ENCODE assay signal across 12 cellular contexts in genomic region chr12:2358986-2359658, GRCh38.
A peak's percentile ranks its signal among the peaks of the same experiment; 100 is the strongest.
DNase-seq lines count a peak whose midpoint lies in the region; ATAC-seq and TF ChIP-seq lines count a peak whose summit lies in the region.
"Had no signal": no experiment of that assay in that cellular context is flagged by ENCODE, and none has a peak within 500 bp of the region (broad histone marks: within the 10 kb centered on the region; RNA-seq: fewer than 3 reads in every experiment).

No MANE protein-coding gene starts in this region.

- WGBS in upper lobe of left lung, 2 donors: 42 to 55% methylated on average over 8 of the region's 8 CpGs

- H3K4me2 ChIP-seq in OCI-LY7 (ENCODE audit: low read length): no peak overlapping the region

- no TSS peak for BruUV-seq in OCI-LY7 (replicated peaks; lab: Mats Ljungman, UMichigan)

- POLR2A ChIA-PET in OCI-LY7 (lab: Charles Lee): no interaction called here
- POLR2A ChIA-PET in naive thymus-derived CD8-positive, alpha-beta T cell (lab: Charles Lee): no interaction called here

- no peaks in the 10 kb centered on the region for H3K9me3 Mint-ChIP-seq in activated naive CD4-positive, alpha-beta T cell treated with anti-CD3 and anti-CD28 coated beads for 36 hours
- no peaks in the 10 kb centered on the region for H3K9me3 Mint-ChIP-seq in activated naive CD8-positive, alpha-beta T cell treated with anti-CD3 and anti-CD28 coated beads for 36 hours
- H3K9me3 Mint-ChIP-seq in naive thymus-derived CD8-positive, alpha-beta T cell: no peaks in the 10 kb centered on the region
- H3K9me3 Mint-ChIP-seq: activated B cell treated with CpG ODN at 0.5 μM for 24 hours had no signal

- CTCF ChIA-PET in activated naive CD4-positive, alpha-beta T cell treated with anti-CD3 and anti-CD28 coated beads for 36 hours (lab: Charles Lee): no interaction called here
- CTCF ChIA-PET in OCI-LY7 (lab: Charles Lee; ENCODE audit: unreplicated experiment): no interaction called here

- peaks cover 7% of the 10 kb centered on the region for H3K27me3 Mint-ChIP-seq in activated naive CD4-positive, alpha-beta T cell treated with anti-CD3 and anti-CD28 coated beads for 36 hours (ENCODE audit: low read depth)
- peaks cover 12% of the 10 kb centered on the region for H3K27me3 Mint-ChIP-seq in activated naive CD8-positive, alpha-beta T cell treated with anti-CD3 and anti-CD28 coated beads for 36 hours
- H3K27me3 Mint-ChIP-seq in naive thymus-derived CD8-positive, alpha-beta T cell: peaks cover 0 to 17% (median 0%) of the 10 kb centered on the region in 5 donors

- H3K27ac Mint-ChIP-seq in activated naive CD4-positive, alpha-beta T cell treated with anti-CD3 and anti-CD28 coated beads for 36 hours: no peak overlapping the region
- H3K27ac Mint-ChIP-seq in activated naive CD8-positive, alpha-beta T cell treated with anti-CD3 and anti-CD28 coated beads for 36 hours: peak overlapping the region; percentile 34
- peak overlapping the region in 3 of 10 donors; percentile 48 to 74 (median 49) for H3K27ac Mint-ChIP-seq in naive thymus-derived CD8-positive, alpha-beta T cell
- H3K27ac Mint-ChIP-seq: activated B cell treated with CpG ODN at 0.5 μM for 24 hours had no signal

- no peaks in the 10 kb centered on the region for H4K20me1 ChIP-seq in OCI-LY7 (ENCODE audit: insufficient read depth, low read length)

- H3K36me3 Mint-ChIP-seq in activated naive CD4-positive, alpha-beta T cell treated with anti-CD3 and anti-CD28 coated beads for 36 hours (ENCODE audit: low read depth): no peaks in the 10 kb centered on the region
- no peaks in the 10 kb centered on the region for H3K36me3 Mint-ChIP-seq in activated naive CD8-positive, alpha-beta T cell treated with anti-CD3 and anti-CD28 coated beads for 36 hours
- no peaks in the 10 kb centered on the region for H3K36me3 Mint-ChIP-seq in naive thymus-derived CD8-positive, alpha-beta T cell

- ATAC-seq in upper lobe of left lung (ENCODE audit: low FRiP score in 2 of 2) (peak in 1 of 2 donors; percentile 64), HG03039 (IDR thresholded peaks at IDR 0.05; ENCODE audit: unreplicated experiment) (no peak)
- ATAC-seq in naive thymus-derived CD8-positive, alpha-beta T cell: no peak

- intact Hi-C loops in activated naive CD4-positive, alpha-beta T cell treated with anti-CD3 and anti-CD28 coated beads for 36 hours (cut with micrococcal nuclease): loop anchor here (1.0 kb wide), 1 partner anchor 224 kb away; no protein-coding TSS in a partner anchor
- intact Hi-C loops in OCI-LY7 (cut with micrococcal nuclease; ENCODE audit: unreplicated experiment): no loop called here

- H3K9me2 ChIP-seq in OCI-LY7 (ENCODE audit: insufficient read depth, low read length): no peaks in the 10 kb centered on the region

- no peak for TF ChIP-seq POLR2A in upper lobe of left lung (IDR thresholded peaks at IDR 0.05)

- H3K4me1 Mint-ChIP-seq in activated naive CD4-positive, alpha-beta T cell treated with anti-CD3 and anti-CD28 coated beads for 36 hours (ENCODE audit: low read depth): peaks cover 24% of the 10 kb centered on the region
- peaks cover 27% of the 10 kb centered on the region for H3K4me1 Mint-ChIP-seq in activated naive CD8-positive, alpha-beta T cell treated with anti-CD3 and anti-CD28 coated beads for 36 hours
- peaks cover 9 to 48% (median 26%) of the 10 kb centered on the region in 4 donors for H3K4me1 Mint-ChIP-seq in naive thymus-derived CD8-positive, alpha-beta T cell

- no peaks in the 10 kb centered on the region for H3K79me2 ChIP-seq in OCI-LY7 (ENCODE audit: insufficient read depth, low read depth, low read length)

- H3K9me3 ChIP-seq in upper lobe of left lung: no peaks in the 10 kb centered on the region
- H3K9me3 ChIP-seq in OCI-LY7 (ENCODE audit: low read length): no peaks in the 10 kb centered on the region

- H3K4me3 ChIP-seq in upper lobe of left lung (no peak overlapping the region), OCI-LY7 (ENCODE audit: low read depth, low read length, poor library complexity, severe bottlenecking) (no peak overlapping the region)

- H2AFZ ChIP-seq in OCI-LY7 (ENCODE audit: low read length): no peak overlapping the region

- no peak for TF ChIP-seq EP300 in upper lobe of left lung (IDR thresholded peaks at IDR 0.05)

- H3K36me3 ChIP-seq in upper lobe of left lung (no peaks in the 10 kb centered on the region), OCI-LY7 (ENCODE audit: insufficient read depth, low read length) (no peaks in the 10 kb centered on the region)
- H3K36me3 ChIP-seq: brain microvascular endothelial cell had no signal

- H3K4me1 ChIP-seq in upper lobe of left lung (peaks cover 7 to 17% (median 12%) of the 10 kb centered on the region in 4 donors), OCI-LY7 (ENCODE audit: insufficient read depth, low read length, poor library complexity, severe bottlenecking) (peaks cover 16% of the 10 kb centered on the region)

- no peaks in the 10 kb centered on the region for H3K27me3 ChIP-seq in upper lobe of left lung
- H3K27me3 ChIP-seq: brain microvascular endothelial cell had no signal

- no peak overlapping the region for H3K4me3 Mint-ChIP-seq in activated naive CD4-positive, alpha-beta T cell treated with anti-CD3 and anti-CD28 coated beads for 36 hours
- no peak overlapping the region for H3K4me3 Mint-ChIP-seq in activated naive CD8-positive, alpha-beta T cell treated with anti-CD3 and anti-CD28 coated beads for 36 hours
- peak overlapping the region in 3 of 10 donors; percentile 1 to 19 (median 12) for H3K4me3 Mint-ChIP-seq in naive thymus-derived CD8-positive, alpha-beta T cell
- H3K4me3 Mint-ChIP-seq: activated B cell treated with CpG ODN at 0.5 μM for 24 hours had no signal

- no peak for TF ChIP-seq CTCF in upper lobe of left lung (IDR thresholded peaks at IDR 0.05)
- TF ChIP-seq CTCF in OCI-LY7 (conservative IDR thresholded peaks at IDR 0.05; ENCODE audit: low read length): no peak

- H3K27ac ChIP-seq in upper lobe of left lung (peak overlapping the region in 3 of 4 donors; percentile 5 to 37 (median 12)), OCI-LY7 (ENCODE audit: low read depth, low read length, poor library complexity, severe bottlenecking) (no peak overlapping the region)
- H3K27ac ChIP-seq: brain microvascular endothelial cell had no signal

- peak; percentile 16 for DNase-seq in activated naive CD4-positive, alpha-beta T cell treated with anti-CD3 and anti-CD28 coated beads for 36 hours
- DNase-seq in activated naive CD4-positive, alpha-beta T cell treated with anti-CD3 and anti-CD28 coated beads, Interleukin-2, amount 50 U/mL, for 16 hours: no peak
- no peak for DNase-seq in activated naive CD8-positive, alpha-beta T cell treated with anti-CD3 and anti-CD28 coated beads for 36 hours
- DNase-seq in left kidney (ENCODE audit: low read depth, low spot score) (peak; percentile 78), upper lobe of left lung (no peak), OCI-LY7 (ENCODE audit: low spot score) (no peak)
- DNase-seq in naive thymus-derived CD8-positive, alpha-beta T cell: no peak
- DNase-seq: activated B cell treated with CpG ODN at 0.5 μM for 24 hours, brain microvascular endothelial cell, hippocampal formation, NCI-H2227 treated with DMSO at 0.1 percent for 48 hours had no signal

Comparison
In these comparisons a context has a peak if more than half of its experiments do, and no peak if none do; other contexts are left out.
1. DNase-seq: peak in activated naive CD4-positive, alpha-beta T cell treated with anti-CD3 and anti-CD28 coated beads for 36 hours (single experiment) and left kidney (single experiment); none in activated naive CD4-positive, alpha-beta T cell treated with anti-CD3 and anti-CD28 coated beads, Interleukin-2, amount 50 U/mL, for 16 hours (single experiment), activated naive CD8-positive, alpha-beta T cell treated with anti-CD3 and anti-CD28 coated beads for 36 hours (single experiment), upper lobe of left lung (0 of 2), OCI-LY7 (single experiment) and naive thymus-derived CD8-positive, alpha-beta T cell (0 of 10).